ENCODE assay signal across 8 cellular contexts in the genomic region with DNA sequence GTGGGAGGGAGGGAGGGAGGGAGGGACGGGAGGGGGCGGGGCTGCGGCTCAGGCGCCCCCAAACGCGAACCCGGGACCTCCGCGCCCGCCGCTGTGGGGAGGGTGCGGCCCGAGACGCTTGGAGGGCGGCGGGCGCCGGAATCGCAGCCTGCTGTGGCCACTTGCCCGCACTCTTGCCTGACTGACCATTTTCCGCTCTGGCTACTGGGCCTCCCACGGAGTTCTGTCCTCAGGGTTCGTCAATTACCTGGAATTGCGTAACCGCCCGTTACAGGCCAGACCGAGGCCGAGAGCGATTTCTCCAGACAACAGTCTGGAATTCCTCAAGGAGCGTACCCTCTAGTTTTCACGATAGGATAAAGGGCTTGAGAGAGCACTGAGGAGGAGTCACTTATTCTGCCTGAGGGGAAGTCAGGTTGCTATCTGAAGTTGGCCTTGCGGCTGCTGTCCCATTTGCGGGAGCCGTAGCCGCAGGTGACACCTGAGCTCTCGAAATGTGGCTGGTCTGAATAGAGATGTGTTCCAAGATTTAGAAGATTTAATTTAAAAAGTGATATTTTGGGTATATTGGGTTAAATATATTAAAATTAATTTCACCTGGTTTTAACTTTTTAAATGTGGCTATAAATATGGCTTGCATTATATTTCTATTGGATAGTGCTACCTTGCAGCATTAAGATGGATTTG. TPM values are rescaled to one million over a fixed set of nuclear protein-coding genes. Genes with fewer than 3 reads are reported as not detected.
DNase-seq lines count a peak whose midpoint lies in the region; ATAC-seq and TF ChIP-seq lines count a peak whose summit lies in the region.

No MANE protein-coding gene starts in this region.

- no peaks in the 10 kb centered on the region for H3K9me3 Mint-ChIP-seq in naive thymus-derived CD8-positive, alpha-beta T cell

- H3K27me3 Mint-ChIP-seq in naive thymus-derived CD8-positive, alpha-beta T cell, result no peaks in the 10 kb centered on the region

- H3K27ac ChIP-seq in DND-41 (ENCODE audit: low read length) (peak overlapping the region; percentile 74), HUES64 (ENCODE audit: low read depth, low read length) (no peak overlapping the region), esophagus squamous epithelium (peak overlapping the region; percentile 92 to 98 (median 95))

- WGBS in HUES64, result 2% methylated on average over 34 of the region's 36 CpGs
- 2 to 3% methylated on average over 10 to 33 of the region's 36 CpGs for WGBS in esophagus squamous epithelium, 2 donors

- H3K27ac Mint-ChIP-seq in naive thymus-derived CD8-positive, alpha-beta T cell, result peak overlapping the region; percentile 64 to 94 (median 91)

- peaks cover 5 to 25% (median 15%) of the 10 kb centered on the region in 3 donors for H3K36me3 Mint-ChIP-seq in naive thymus-derived CD8-positive, alpha-beta T cell

- H3K9me3 ChIP-seq in DND-41 (ENCODE audit: insufficient read depth, low read length, severe bottlenecking) (no peaks in the 10 kb centered on the region), HUES64 (ENCODE audit: insufficient read depth, low read depth, low read length) (no peaks in the 10 kb centered on the region), esophagus squamous epithelium (no peaks in the 10 kb centered on the region)

- H3K4me3 ChIP-seq in DND-41 (ENCODE audit: low read depth in 1 of 2, low read length in 2 of 2) (peak overlapping the region; percentile 52 to 85; a peak in 3 of 4 replicates), HUES64 (ENCODE audit: low read length) (peak overlapping the region; percentile 79), esophagus squamous epithelium (peak overlapping the region; percentile 80 to 94 (median 86))

- intact Hi-C loops in esophagus squamous epithelium (cut with DNase I), result no loop called here

- TF ChIP-seq POLR2A in esophagus squamous epithelium (IDR thresholded peaks at IDR 0.05), result no peak

- no peaks in the 10 kb centered on the region for H3K79me2 ChIP-seq in DND-41 (ENCODE audit: insufficient read depth, low read length)

- ATAC-seq in DND-41 (ENCODE audit: insufficient read depth, low read depth) (peak; percentile 11), GM21447 (IDR thresholded peaks at IDR 0.05; ENCODE audit: unreplicated experiment) (peak; percentile 51), GM18498 (IDR thresholded peaks at IDR 0.05; ENCODE audit: unreplicated experiment) (no peak)
- ATAC-seq in naive thymus-derived CD8-positive, alpha-beta T cell, result peak; percentile 1 to 5

- H4K20me1 ChIP-seq in DND-41 (ENCODE audit: insufficient read depth, low read length), result no peaks in the 10 kb centered on the region

- peak overlapping the region; percentile 83 to 95 (median 90) for H3K4me3 Mint-ChIP-seq in naive thymus-derived CD8-positive, alpha-beta T cell

- peaks cover 18% of the 10 kb centered on the region for H3K36me3 ChIP-seq in DND-41 (ENCODE audit: insufficient read depth, low read length)
- H3K36me3 ChIP-seq in HUES64 (ENCODE audit: insufficient read depth, low read length), result peaks cover 14% of the 10 kb centered on the region; the same call in 1 of the 2 replicates
- peaks cover 0 to 18% (median 4%) of the 10 kb centered on the region in 3 donors for H3K36me3 ChIP-seq in esophagus squamous epithelium

- peak overlapping the region; percentile 96 for H2AFZ ChIP-seq in DND-41 (ENCODE audit: low read depth, low read length)

- H3K4me1 ChIP-seq in DND-41 (ENCODE audit: insufficient read depth, low read length), result peaks cover 22% of the 10 kb centered on the region
- peaks cover 10% of the 10 kb centered on the region for H3K4me1 ChIP-seq in HUES64 (ENCODE audit: insufficient read depth, low read length)
- peaks cover 12 to 36% (median 16%) of the 10 kb centered on the region in 3 donors for H3K4me1 ChIP-seq in esophagus squamous epithelium

- POLR2A ChIA-PET in naive thymus-derived CD8-positive, alpha-beta T cell (lab: Charles Lee), result interaction anchor here (0.8 to 1.8 kb wide), 3 partner anchors 11 to 151 kb away, joined by 4 to 6 read pairs (median 4); no protein-coding TSS in a partner anchor

- peaks cover 23% of the 10 kb centered on the region for H3K27me3 ChIP-seq in DND-41 (ENCODE audit: insufficient read depth, low read length, poor library complexity)
- peaks cover 35% of the 10 kb centered on the region for H3K27me3 ChIP-seq in HUES64 (ENCODE audit: insufficient read depth, low read length)
- no peaks in the 10 kb centered on the region for H3K27me3 ChIP-seq in esophagus squamous epithelium

- H3K4me2 ChIP-seq in DND-41 (ENCODE audit: insufficient read depth, low read length), result peak overlapping the region; percentile 97

- TF ChIP-seq CTCF in DND-41 (IDR thresholded peaks at IDR 0.05; ENCODE audit: borderline replicate concordance, extremely low read depth, low read length, poor library complexity, severe bottlenecking) (no peak), esophagus squamous epithelium (IDR thresholded peaks at IDR 0.05) (peak in 1 of 6 experiments; percentile 16)

- peaks cover 18 to 51% (median 37%) of the 10 kb centered on the region in 4 donors for H3K4me1 Mint-ChIP-seq in naive thymus-derived CD8-positive, alpha-beta T cell

- DNase-seq in DND-41 (no peak), SW 1271 (lab: John Stamatoyannopoulos, UW) (peak; percentile 25 to 77), esophagus squamous epithelium (lab: John Stamatoyannopoulos, UW) (no peak)
- DNase-seq in naive thymus-derived CD8-positive, alpha-beta T cell, result no peak
- DNase-seq in activated effector memory CD4-positive, alpha-beta T cell treated with Interleukin-2 at 50 U/mL for 16 hours, result no peak

- peak overlapping the region; percentile 71 for H3K9ac ChIP-seq in DND-41 (ENCODE audit: low read depth, low read length)
- H3K9ac ChIP-seq in HUES64 (ENCODE audit: low read depth, low read length), result peak overlapping the region; percentile 56

RNA-seq across cellular contexts. Expression of a gene that starts 0.4 kb away (rescaled TPM):
- 4.2 TPM for polyA plus RNA-seq in HUES64 (2013, experiment 1 of 2)
- 4.2 TPM for polyA plus RNA-seq in HUES64 (2013, experiment 2 of 2)
- total RNA-seq in esophagus squamous epithelium, result 10 to 100 TPM in 2 of 4 donors, 1 to 10 TPM in 2; 7.1 to 17.9 (median 10.0) TPM
- total RNA-seq in naive thymus-derived CD8-positive, alpha-beta T cell, result 10 to 100 TPM; 36.8 to 40.8 TPM
- polyA plus RNA-seq in naive thymus-derived CD8-positive, alpha-beta T cell, result 10 to 100 TPM; 10.4 to 15.8 (median 15.6) TPM

Comparison
In these comparisons a context has a peak if more than half of its experiments do, and no peak if none do; other contexts are left out.
1. DNase-seq: peak in SW 1271 (2 of 2); none in DND-41 (single experiment), esophagus squamous epithelium (single experiment), naive thymus-derived CD8-positive, alpha-beta T cell (0 of 10) and activated effector memory CD4-positive, alpha-beta T cell treated with Interleukin-2 at 50 U/mL for 16 hours (single experiment).
2. Peak in every context shown above with its lines, with median percentiles within 50 percentile points of each other: H3K4me3 ChIP-seq.